24 cellular contexts compared by ENCODE assay signal in genomic region chr1:222601233-222601632, GRCh38. TPM values are rescaled to one million over a fixed set of nuclear protein-coding genes. Genes with fewer than 3 reads are reported as not detected.
DNase-seq lines count a peak whose midpoint lies in the region; ATAC-seq, FAIRE-seq and TF ChIP-seq lines count a peak whose summit lies in the region.
"Had no signal": no experiment of that assay in that cellular context is flagged by ENCODE, and none has a peak within 500 bp of the region (broad histone marks: within the 10 kb centered on the region; RNA-seq: fewer than 3 reads in every experiment).

No MANE protein-coding gene starts in this region.

- TF ChIP-seq CTCF in IMR-90 (conservative IDR thresholded peaks at IDR 0.05; ENCODE audit: low read depth, low read length), result no peak
- TF ChIP-seq CTCF in SU-DHL-6 (IDR thresholded peaks at IDR 0.05; ENCODE audit: insufficient read depth, low read length, poor library complexity, severe bottlenecking), result no peak
- no peak for TF ChIP-seq CTCF in colonic mucosa (IDR thresholded peaks at IDR 0.05)
- no peak for TF ChIP-seq CTCF in D721Med (IDR thresholded peaks at IDR 0.05; ENCODE audit: insufficient read depth, missing control alignments)

- H3K4me2 ChIP-seq in IMR-90 (ENCODE audit: low read depth, low read length) (0 out of 2 replicates have a peak overlapping the region, but pooled peaks have one; percentile 69), SU-DHL-6 (ENCODE audit: low read depth, low read length, poor library complexity, severe bottlenecking) (no peak overlapping the region)
- H3K4me2 ChIP-seq: SK-N-SH had no signal

- H3K4me1 ChIP-seq in IMR-90 (ENCODE audit: control insufficient read depth, insufficient read depth, low read length), result peaks cover 1% of the 10 kb centered on the region; the same call in 1 of the 2 replicates
- peaks cover 4% of the 10 kb centered on the region for H3K4me1 ChIP-seq in colonic mucosa
- peaks cover 21% of the 10 kb centered on the region for H3K4me1 ChIP-seq in mucosa of stomach (ENCODE audit: control insufficient read depth, insufficient read depth, low read length)
- H3K4me1 ChIP-seq: BE2C had no signal

- no peak overlapping the region for H3K23ac ChIP-seq in IMR-90 (ENCODE audit: low read depth, low read length)

- no peaks in the 10 kb centered on the region for H3F3A ChIP-seq in SU-DHL-6 (ENCODE audit: insufficient read depth)

- H4K8ac ChIP-seq in IMR-90 (ENCODE audit: low read depth in 2 of 2, low read length in 2 of 2), result peak overlapping the region in 1 of 2 experiments; percentile 71; a peak in 1 of 4 replicates

- H2BK20ac ChIP-seq in IMR-90 (ENCODE audit: low read depth, low read length), result no peak overlapping the region; the same call in 1 of the 2 replicates

- POLR2A ChIA-PET in IMR-90 (lab: Charles Lee; ENCODE audit: unreplicated experiment), result no interaction called here

- dilution Hi-C loops in IMR-90 (cut with HindIII; ENCODE audit: low sequenced_read_pairs, unreplicated experiment), result no loop called here

- no peaks in the 10 kb centered on the region for H4K20me1 ChIP-seq in IMR-90 (ENCODE audit: insufficient read depth, low read length)
- H4K20me1 ChIP-seq in SU-DHL-6 (ENCODE audit: low read depth, low read length), result no peaks in the 10 kb centered on the region

- H3K27me3 ChIP-seq in IMR-90 (ENCODE audit: control insufficient read depth, insufficient read depth, low read length) (no peaks in the 10 kb centered on the region), SU-DHL-6 (ENCODE audit: low read length) (no peaks in the 10 kb centered on the region), colonic mucosa (no peaks in the 10 kb centered on the region), mucosa of stomach (ENCODE audit: control insufficient read depth, insufficient read depth, low read length) (no peaks in the 10 kb centered on the region)
- H3K27me3 ChIP-seq: MG63 had no signal

- no peak overlapping the region for H3K56ac ChIP-seq in IMR-90 (ENCODE audit: extremely low read depth, insufficient read depth, low read length)

- H3K9me1 ChIP-seq in IMR-90 (ENCODE audit: insufficient read depth, low read length), result no peaks in the 10 kb centered on the region

- no peak overlapping the region for H2BK120ac ChIP-seq in IMR-90 (ENCODE audit: low read depth, low read length)

- TF ChIP-seq POLR2A in IMR-90 (IDR thresholded peaks at IDR 0.05; ENCODE audit: low read depth, low read length), result no peak

- DNase-seq in IMR-90 (no peak), colonic mucosa (no peak), NCI-H748 (lab: John Stamatoyannopoulos, UW; ENCODE audit: unreplicated experiment) (no peak), D721Med (ENCODE audit: insufficient read length, low spot score) (no peak)
- no peak for DNase-seq in stimulated activated CD4-positive, alpha-beta T cell treated with anti-CD3 and anti-CD28 coated beads, Interleukin-4, amount 100 ng/mL, for 1 hour
- DNase-seq: BE2C; Calu3; KG1; MG63; NCI-H1105 treated with DMSO at 0.1 percent for 48 hours; NCI-H146; NCI-H1930; NCI-H446; NCI-H524 treated with DMSO at 0.1 percent for 48 hours; NCI-H82; NK-92 treated with Interleukin-12 subunit alpha and Interleukin-12 subunit beta, amount 100 ng/mL, for 24 hours; SK-N-SH had no signal

- FAIRE-seq in D721Med (lab: Jason Lieb, UNC), result no peak
- FAIRE-seq: GM19239 had no signal

- H3K36me3 ChIP-seq in IMR-90 (ENCODE audit: control insufficient read depth, insufficient read depth, low read length), result no peaks in the 10 kb centered on the region
- no peaks in the 10 kb centered on the region for H3K36me3 ChIP-seq in SU-DHL-6 (ENCODE audit: low read length)
- H3K36me3 ChIP-seq in colonic mucosa, result no peaks in the 10 kb centered on the region
- H3K36me3 ChIP-seq in mucosa of stomach (ENCODE audit: control insufficient read depth, insufficient read depth, low read length), result no peaks in the 10 kb centered on the region
- H3K36me3 ChIP-seq: BE2C, MG63 had no signal

- H3K4ac ChIP-seq in IMR-90 (ENCODE audit: low read depth, low read length), result no peak overlapping the region

- H3K9ac ChIP-seq in IMR-90 (ENCODE audit: low read depth, low read length) (no peak overlapping the region), SU-DHL-6 (ENCODE audit: low read length) (no peak overlapping the region), colonic mucosa (ENCODE audit: low read depth in 2 of 2, low read length in 2 of 2) (no peak overlapping the region), mucosa of stomach (ENCODE audit: low read length) (peak overlapping the region; percentile 60)
- H3K9ac ChIP-seq: SK-N-SH had no signal

- no peaks in the 10 kb centered on the region for H3K9me3 ChIP-seq in IMR-90 (ENCODE audit: control insufficient read depth, insufficient read depth, low read length)
- no peaks in the 10 kb centered on the region for H3K9me3 ChIP-seq in SU-DHL-6 (ENCODE audit: insufficient read depth, low read length)
- H3K9me3 ChIP-seq in colonic mucosa, result no peaks in the 10 kb centered on the region
- H3K9me3 ChIP-seq in mucosa of stomach (ENCODE audit: control insufficient read depth, low read length), result no peaks in the 10 kb centered on the region
- H3K9me3 ChIP-seq: BE2C, MG63, SK-N-SH had no signal

- no TSS peak for BruUV-seq in IMR-90 (replicated peaks; lab: Mats Ljungman, UMichigan)

- intact Hi-C loops in IMR-90 (cut with micrococcal nuclease) (no loop called here), colonic mucosa (cut with DNase I) (no loop called here)

- H2AFZ ChIP-seq in IMR-90 (replicated peaks; ENCODE audit: low read length, poor library complexity) (peak overlapping the region; percentile 84), SU-DHL-6 (ENCODE audit: low read depth, low read length, severe bottlenecking) (peak overlapping the region; percentile 34)

- no peaks in the 10 kb centered on the region for H3K79me2 ChIP-seq in SU-DHL-6 (ENCODE audit: insufficient read depth, low read length)

- H3K27ac ChIP-seq in IMR-90 (ENCODE audit: insufficient read depth, low read length) (no peak overlapping the region), SU-DHL-6 (ENCODE audit: low read depth, low read length) (no peak overlapping the region), colonic mucosa (peak overlapping the region; percentile 31)
- H3K27ac ChIP-seq: HL-60 had no signal

- no peaks in the 10 kb centered on the region for H3K79me1 ChIP-seq in IMR-90 (ENCODE audit: low read depth in 1 of 2, low read length in 2 of 2)

- H3K18ac ChIP-seq in IMR-90 (ENCODE audit: low read depth, low read length), result no peak overlapping the region

- H3K9me2 ChIP-seq in SU-DHL-6 (replicated peaks; ENCODE audit: insufficient read depth, low read length), result no peaks in the 10 kb centered on the region
- H3K9me2 ChIP-seq: SK-N-SH had no signal

- H4K5ac ChIP-seq in IMR-90 (ENCODE audit: low read depth, low read length), result no peak overlapping the region

- H3K4me3 ChIP-seq in IMR-90 (ENCODE audit: insufficient read depth, low read depth, low read length) (no peak overlapping the region), SU-DHL-6 (ENCODE audit: insufficient read depth, low read length, poor library complexity, severe bottlenecking) (no peak overlapping the region), colonic mucosa (no peak overlapping the region), mucosa of stomach (ENCODE audit: low read length) (no peak overlapping the region)
- H3K4me3 ChIP-seq: MG63 had no signal

- no peak for TF ChIP-seq RAD21 in IMR-90 (IDR thresholded peaks at IDR 0.05; ENCODE audit: low read length)

- no peak overlapping the region for H2BK5ac ChIP-seq in IMR-90 (ENCODE audit: low read depth, low read length, poor library complexity, severe bottlenecking)

- in situ Hi-C loops in IMR-90 (cut with MboI; ENCODE audit: low sequenced_read_pairs), result no loop called here

- ATAC-seq in IMR-90 (ENCODE audit: low read depth) (no peak), HG03521 (IDR thresholded peaks at IDR 0.05; ENCODE audit: unreplicated experiment) (no peak)
- ATAC-seq: Panc1 had no signal

- CTCF ChIA-PET in IMR-90 (lab: Yijun Ruan, JAX), result no interaction called here

- H2AK5ac ChIP-seq in IMR-90 (ENCODE audit: low read depth, low read length), result no peak overlapping the region

- no peak overlapping the region for H4K91ac ChIP-seq in IMR-90 (ENCODE audit: insufficient read depth, low read depth, low read length)

- peak overlapping the region; percentile 89; the same call in 2 of the 3 replicates for H2BK15ac ChIP-seq in IMR-90 (ENCODE audit: low read depth, low read length)

- H3K14ac ChIP-seq in IMR-90 (replicated peaks; ENCODE audit: low read depth, low read length), result 0 out of 2 replicates have a peak overlapping the region, but pooled peaks have one; percentile 19

- no peak overlapping the region for H2AK9ac ChIP-seq in IMR-90 (replicated peaks; ENCODE audit: low read depth, low read length, poor library complexity)

- no CpG with 5 or more reads among the region's 3 CpGs for WGBS in IMR-90 (ENCODE audit: extremely low coverage in 2 of 2, insufficient read length in 1 of 2), 2 experiments

TF ChIP-seq in IMR-90, 13 proteins besides CTCF, POLR2A, EP300 and RAD21 (continues in another document):
- TF ChIP-seq BHLHE40 (IDR thresholded peaks at IDR 0.05; ENCODE audit: low read depth, low read length) (no peak), MXI1 (IDR thresholded peaks at IDR 0.05; ENCODE audit: borderline replicate concordance, low read depth, low read length) (no peak), CHD1 (IDR thresholded peaks at IDR 0.05; ENCODE audit: low read depth, low read length) (no peak), MAFK (IDR thresholded peaks at IDR 0.05; ENCODE audit: low read depth, low read length) (no peak), CEBPB (IDR thresholded peaks at IDR 0.05; ENCODE audit: low read depth, low read length) (no peak)

RNA-seq across cellular contexts. Expression of gene TAF1A, which starts 11.5 kb away (rescaled TPM):
- total RNA-seq in IMR-90 (2012; rRNA removed) (5.4 and 10.0 TPM in 2 replicates), colonic mucosa (1 to 10 TPM; 5.1 to 5.6 TPM)
- polyA plus RNA-seq in IMR-90 (2012; rRNA removed), result 2.4 and 3.8 TPM in 2 replicates
- polyA plus RNA-seq in IMR-90 (2012; cell fraction: cytosol; rRNA removed), result 0.41 and 1.2 TPM in 2 replicates
- polyA plus RNA-seq in IMR-90 (2012; cell fraction: nucleus; rRNA removed; ENCODE audit: low replicate concordance), result 0.76 and 7.2 TPM in 2 replicates

RNA-seq across cellular contexts. Expression of gene MIA3, which starts 16.7 kb away (rescaled TPM):
- total RNA-seq in IMR-90 (2012; rRNA removed) (35.0 and 43.3 TPM in 2 replicates), colonic mucosa (10 to 100 TPM; 63.5 to 92.4 TPM)
- 45.4 and 54.2 TPM in 2 replicates for polyA plus RNA-seq in IMR-90 (2012; rRNA removed)
- 42.5 and 46.9 TPM in 2 replicates for polyA plus RNA-seq in IMR-90 (2012; cell fraction: cytosol; rRNA removed)
- 169 and 205 TPM in 2 replicates for polyA plus RNA-seq in IMR-90 (2012; cell fraction: nucleus; rRNA removed; ENCODE audit: low replicate concordance)

RNA-seq across cellular contexts. Expression of gene HHIPL2, which starts 53.3 kb away (rescaled TPM):
- under 0.01 TPM in 1 of 2 replicates, not detected in the other for total RNA-seq in IMR-90 (2012; rRNA removed)
- 0.12 and 0.17 TPM in 2 replicates for polyA plus RNA-seq in IMR-90 (2012; rRNA removed)
- 0.02 and 0.29 TPM in 2 replicates for polyA plus RNA-seq in IMR-90 (2012; cell fraction: cytosol; rRNA removed)
- 0.41 and 2.6 TPM in 2 replicates for polyA plus RNA-seq in IMR-90 (2012; cell fraction: nucleus; rRNA removed; ENCODE audit: low replicate concordance)
- total RNA-seq in colonic mucosa, result under 1 TPM; 0.22 to 0.45 TPM
- total RNA-seq: A673 had no signal
